In the genomic region with DNA sequence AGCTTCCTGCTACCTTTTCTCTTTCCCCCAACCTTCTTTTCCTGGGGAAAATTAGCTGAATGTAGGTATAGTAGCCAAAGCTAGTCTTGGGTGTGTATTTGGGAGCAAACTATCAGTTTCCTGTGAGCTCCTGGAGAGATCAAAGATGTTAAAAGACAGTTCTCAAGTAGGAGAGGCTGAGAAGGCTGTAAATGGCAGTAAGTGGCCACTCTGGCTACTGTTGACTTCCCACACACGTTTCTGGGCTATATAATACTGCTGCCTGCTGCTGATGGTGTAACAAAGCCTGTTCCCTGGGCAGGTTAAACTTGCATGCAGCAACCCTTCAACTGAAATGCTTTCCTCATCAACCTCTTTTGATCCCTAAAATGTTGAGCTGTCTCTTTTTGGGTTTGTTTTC, we compare ENCODE assay signal across 22 cellular contexts.
"Had no signal": no experiment of that assay in that cellular context is flagged by ENCODE, and none has a peak within 500 bp of the region (broad histone marks: within the 10 kb centered on the region; RNA-seq: fewer than 3 reads in every experiment).

No MANE protein-coding gene starts in this region.

- H3K27ac Mint-ChIP-seq: activated naive CD8-positive, alpha-beta T cell treated with anti-CD3 and anti-CD28 coated beads, Interleukin-2, amount 50 U/mL, for 24 hours; T-helper 2 cell treated with Interferon-gamma antibody and Interleukin-4, amounts not matched to agents 5 μg/mL and 100 μg/mL, for 36 hours had no signal

- ATAC-seq: activated naive CD8-positive, alpha-beta T cell treated with anti-CD3 and anti-CD28 coated beads, Interleukin-2, amount 50 U/mL, for 24 hours; activated T-cell treated with anti-CD3 and anti-CD28 coated beads, Interleukin-2, amount 50 U/mL, for 4 hours; body of pancreas; heart left ventricle; left cardiac atrium; right cardiac atrium; stimulated activated naive CD8-positive, alpha-beta T cell treated with anti-CD3 and anti-CD28 coated beads, Interleukin-15, amount 100 ng/mL, for 72 hours had no signal

- H3K9me3 Mint-ChIP-seq: activated naive CD8-positive, alpha-beta T cell treated with anti-CD3 and anti-CD28 coated beads, Interleukin-2, amount 50 U/mL, for 24 hours; activated T-cell treated with anti-CD3 and anti-CD28 coated beads, Interleukin-2, amount 50 U/mL, for 4 hours; stimulated activated naive CD8-positive, alpha-beta T cell treated with anti-CD3 and anti-CD28 coated beads, Interleukin-15, amount 100 ng/mL, for 72 hours; T-helper 2 cell treated with Interferon-gamma antibody and Interleukin-4, amounts not matched to agents 5 μg/mL and 100 μg/mL, for 36 hours had no signal

- H3K4me3 Mint-ChIP-seq: activated naive CD8-positive, alpha-beta T cell treated with anti-CD3 and anti-CD28 coated beads, Interleukin-2, amount 50 U/mL, for 24 hours; activated T-cell treated with anti-CD3 and anti-CD28 coated beads, Interleukin-2, amount 50 U/mL, for 4 hours; stimulated activated naive CD8-positive, alpha-beta T cell treated with anti-CD3 and anti-CD28 coated beads, Interleukin-15, amount 100 ng/mL, for 72 hours; T-helper 2 cell treated with Interferon-gamma antibody and Interleukin-4, amounts not matched to agents 5 μg/mL and 100 μg/mL, for 36 hours had no signal

- H3K27me3 Mint-ChIP-seq: activated naive CD8-positive, alpha-beta T cell treated with anti-CD3 and anti-CD28 coated beads, Interleukin-2, amount 50 U/mL, for 24 hours; stimulated activated naive CD8-positive, alpha-beta T cell treated with anti-CD3 and anti-CD28 coated beads, Interleukin-15, amount 100 ng/mL, for 72 hours had no signal

- DNase-seq: activated CD4-positive, alpha-beta T cell treated with anti-CD3 and anti-CD28 coated beads for 1 hour; activated CD4-positive, alpha-beta T cell treated with anti-CD3 and anti-CD28 coated beads, Interleukin-2, amount 50 U/mL, for 4 hours; activated CD8-positive, alpha-beta memory T cell treated with anti-CD3 and anti-CD28 coated beads for 24 hours; activated CD8-positive, alpha-beta memory T cell treated with anti-CD3 and anti-CD28 coated beads, Interleukin-2, amount 50 U/mL, for 4 hours; activated effector memory CD4-positive, alpha-beta T cell treated with anti-CD3 and anti-CD28 coated beads, Interleukin-2, amount 50 U/mL, for 16 hours; activated naive CD4-positive, alpha-beta T cell treated with anti-CD3 and anti-CD28 coated beads, Interleukin-2, amount 50 U/mL, for 16 hours; activated naive CD8-positive, alpha-beta T cell treated with anti-CD3 and anti-CD28 coated beads, Interleukin-2, amount 50 U/mL, for 24 hours; activated T-cell treated with anti-CD3 and anti-CD28 coated beads, Interleukin-2, amount 50 U/mL, for 4 hours; body of pancreas; caudate nucleus; dermis blood vessel endothelial cell; effector CD8-positive, alpha-beta T cell; heart left ventricle; islet precursor cell; left cardiac atrium; nucleus accumbens; right cardiac atrium; stimulated activated CD4-positive, alpha-beta T cell treated with anti-CD3 and anti-CD28 coated beads, Interleukin-4, amount 100 ng/mL, for 24 hours; stimulated activated naive CD8-positive, alpha-beta T cell treated with anti-CD3 and anti-CD28 coated beads, Interleukin-15, amount 100 ng/mL, for 72 hours; transverse colon; WERI-Rb-1 had no signal
